In genomic region chr11:65391007-65391406, GRCh38 we compare ENCODE assay signal across 8 cellular contexts. TPM values are rescaled to one million over a fixed set of nuclear protein-coding genes. Genes with fewer than 3 reads are reported as not detected.
DNase-seq lines count a peak whose midpoint lies in the region; ATAC-seq and TF ChIP-seq lines count a peak whose summit lies in the region.

No MANE protein-coding gene starts in this region.

- H3K36me3 ChIP-seq in transverse colon, result peaks cover 0 to 8% (median 1%) of the 10 kb centered on the region in 4 donors

- WGBS in transverse colon (ENCODE audit: low coverage in 1 of 2), 2 donors, result 69% methylated on average over 9 of the region's 9 CpGs; no CpG with 5 or more reads in 1 of the 2 donors

- in situ Hi-C loops in transverse colon (cut with MboI; ENCODE audit: low pct_ligation_motif_present in 1 of 4, low pct_unique_long_range_greater_than_20kb in 1 of 4, low sequenced_read_pairs in 3 of 4), result no loop called here

- TF ChIP-seq POLR2A in transverse colon (IDR thresholded peaks at IDR 0.05), result no peak

- no peaks in the 10 kb centered on the region for H3K27me3 ChIP-seq in transverse colon

- H3K4me1 Mint-ChIP-seq in activated T-helper 17 cell treated with anti-CD3 and anti-CD28 coated beads, Interleukin-2, amount 50 U/mL, for 72 hours, result peaks cover 11% of the 10 kb centered on the region

- peaks cover 17 to 53% (median 40%) of the 10 kb centered on the region in 4 donors for H3K4me1 ChIP-seq in transverse colon

- no peaks in the 10 kb centered on the region for H3K9me3 ChIP-seq in transverse colon

- no peak for TF ChIP-seq EP300 in transverse colon (IDR thresholded peaks at IDR 0.05; ENCODE audit: low read depth)

- no peak overlapping the region for H3K4me3 Mint-ChIP-seq in activated T-helper 17 cell treated with anti-CD3 and anti-CD28 coated beads, Interleukin-2, amount 50 U/mL, for 72 hours

- no peaks in the 10 kb centered on the region for H3K27me3 Mint-ChIP-seq in activated T-helper 17 cell treated with anti-CD3 and anti-CD28 coated beads, Interleukin-2, amount 50 U/mL, for 72 hours

- peak overlapping the region; percentile 50 to 64 (median 62) for H3K27ac ChIP-seq in transverse colon

- peak; percentile 53 for DNase-seq in LHCN-M2 (ENCODE audit: low read depth)
- DNase-seq in choroid plexus epithelial cell (ENCODE audit: low read depth), result peak; percentile 42
- no peak for DNase-seq in left lobe of liver (ENCODE audit: low spot score)
- DNase-seq in transverse colon, result no peak
- DNase-seq in NCI-H446 treated with DMSO at 0.1 percent for 48 hours (lab: John Stamatoyannopoulos, UW), result no peak
- no peak for DNase-seq in NCI-H1694 (lab: John Stamatoyannopoulos, UW)
- no peak for DNase-seq in LoVo (ENCODE audit: low spot score)

- TF ChIP-seq CTCF in choroid plexus epithelial cell (conservative IDR thresholded peaks at IDR 0.05; ENCODE audit: low read depth, low read length) (no peak), transverse colon (IDR thresholded peaks at IDR 0.05) (no peak)

- peaks cover 68% of the 10 kb centered on the region for H3K36me3 Mint-ChIP-seq in activated T-helper 17 cell treated with anti-CD3 and anti-CD28 coated beads, Interleukin-2, amount 50 U/mL, for 72 hours (ENCODE audit: low read depth)

- ATAC-seq in left lobe of liver, result peak; percentile 21
- no peak for ATAC-seq in activated T-helper 17 cell treated with anti-CD3 and anti-CD28 coated beads, Interleukin-2, amount 50 U/mL, for 72 hours (replicated peaks)

- H3K9me3 Mint-ChIP-seq in activated T-helper 17 cell treated with anti-CD3 and anti-CD28 coated beads, Interleukin-2, amount 50 U/mL, for 72 hours, result no peaks in the 10 kb centered on the region

- intact Hi-C loops in transverse colon (cut with DNase I; ENCODE audit: low total_unique reads), result no loop called here

- H3K4me3 ChIP-seq in choroid plexus epithelial cell (ENCODE audit: low read depth, low read length) (peak overlapping the region; percentile 7), transverse colon (no peak overlapping the region)

- H3K27ac Mint-ChIP-seq in activated T-helper 17 cell treated with anti-CD3 and anti-CD28 coated beads, Interleukin-2, amount 50 U/mL, for 72 hours, result no peak overlapping the region

RNA-seq across cellular contexts. Expression of gene FRMD8, which starts 4.6 kb away (rescaled TPM):
- total RNA-seq in LHCN-M2 (2014; rRNA removed), result 40.7 and 58.7 TPM in 2 replicates
- 19.7 TPM for polyA plus RNA-seq in LHCN-M2 (2012)
- total RNA-seq in left lobe of liver, result 9.3 TPM
- total RNA-seq in transverse colon, result 100 to 1,000 TPM in 3 of 4 donors, 10 to 100 TPM in 1; 64.3 to 164 (median 128) TPM
- total RNA-seq in activated T-helper 17 cell treated with anti-CD3 and anti-CD28 coated beads, Interleukin-2, amount 50 U/mL, for 72 hours, result 10 to 100 TPM; 49.6 to 52.1 TPM

RNA-seq across cellular contexts. Expression of gene SLC25A45, which starts 8.6 kb away (rescaled TPM):
- total RNA-seq in LHCN-M2 (2014; rRNA removed), result 1.4 and 2.3 TPM in 2 replicates
- 1.5 TPM for polyA plus RNA-seq in LHCN-M2 (2012)
- total RNA-seq in left lobe of liver, result 14.5 TPM
- total RNA-seq in transverse colon, result 1 to 10 TPM; 2.2 to 5.6 (median 5.2) TPM
- total RNA-seq in activated T-helper 17 cell treated with anti-CD3 and anti-CD28 coated beads, Interleukin-2, amount 50 U/mL, for 72 hours, result 10 to 100 TPM; 18.0 to 20.1 TPM

RNA-seq across cellular contexts. Expression of gene NEAT1, which starts 31.6 kb away (rescaled TPM):
- total RNA-seq in LHCN-M2 (2014; rRNA removed) (29.4 and 37.8 TPM in 2 replicates), left lobe of liver (766 TPM), transverse colon (100 to 1,000 TPM; 370 to 782 (median 680) TPM)
- polyA plus RNA-seq in LHCN-M2 (2012), result 88.5 TPM
- 1,000 to 10,000 TPM in 1 of 2 donors, 100 to 1,000 TPM in 1; 823 to 2,912 TPM for total RNA-seq in activated T-helper 17 cell treated with anti-CD3 and anti-CD28 coated beads, Interleukin-2, amount 50 U/mL, for 72 hours

RNA-seq across cellular contexts. Expression of gene TIGD3, which starts 36.5 kb away (rescaled TPM):
- total RNA-seq in LHCN-M2 (2014; rRNA removed) (0.26 and 0.29 TPM in 2 replicates), left lobe of liver (0.43 TPM), transverse colon (1 to 10 TPM in 1 of 4 donors, under 1 TPM in 2, not detected in 1; 0.48 to 3.0 (median 0.75) TPM)
- polyA plus RNA-seq in LHCN-M2 (2012), result 0.13 TPM
- total RNA-seq in activated T-helper 17 cell treated with anti-CD3 and anti-CD28 coated beads, Interleukin-2, amount 50 U/mL, for 72 hours, result 1 to 10 TPM in 1 of 2 donors, under 1 TPM in 1; 0.95 to 1.5 TPM

RNA-seq across cellular contexts. Expression of gene DPF2, which starts 57.4 kb away (rescaled TPM):
- total RNA-seq in LHCN-M2 (2014; rRNA removed), result 32.1 and 41.6 TPM in 2 replicates
- 34.4 TPM for polyA plus RNA-seq in LHCN-M2 (2012)
- total RNA-seq in left lobe of liver, result 18.7 TPM
- total RNA-seq in transverse colon, result 10 to 100 TPM; 29.1 to 50.9 (median 37.6) TPM
- 10 to 100 TPM; 66.0 to 89.5 TPM for total RNA-seq in activated T-helper 17 cell treated with anti-CD3 and anti-CD28 coated beads, Interleukin-2, amount 50 U/mL, for 72 hours

Comparison
In these comparisons a context has a peak if more than half of its experiments do, and no peak if none do; other contexts are left out.
1. DNase-seq: peak in LHCN-M2 (single experiment) and choroid plexus epithelial cell (single experiment); none in left lobe of liver (single experiment), transverse colon (single experiment), NCI-H446 treated with DMSO at 0.1 percent for 48 hours (single experiment), NCI-H1694 (single experiment) and LoVo (single experiment).